ENCODE assay signal across 21 cellular contexts in genomic region chr1:57959727-57960300, GRCh38.
DNase-seq lines count a peak whose midpoint lies in the region; ATAC-seq, FAIRE-seq and TF ChIP-seq lines count a peak whose summit lies in the region.
"Had no signal": no experiment of that assay in that cellular context is flagged by ENCODE, and none has a peak within 500 bp of the region (broad histone marks: within the 10 kb centered on the region; RNA-seq: fewer than 3 reads in every experiment).

No MANE protein-coding gene starts in this region.

- peak; percentile 28; the same call in 1 of the 2 replicates for TF ChIP-seq RAD21 in SK-N-SH (IDR thresholded peaks at IDR 0.05; ENCODE audit: low read length)

- H2AFZ ChIP-seq in SK-N-SH (ENCODE audit: low read depth), result no peak overlapping the region
- H2AFZ ChIP-seq: GM23338 had no signal

- CTCF ChIA-PET in SK-N-SH (lab: Yijun Ruan, JAX), result interaction anchor here (1.0 to 1.5 kb wide), 2 partner anchors 8 to 16 kb away, joined by 3 to 5 read pairs; no protein-coding TSS in a partner anchor

- no peak overlapping the region for H3K27ac ChIP-seq in SK-N-SH (ENCODE audit: low read depth in 2 of 2, low read length in 1 of 2)
- H3K27ac ChIP-seq: 22Rv1, HL-60, SK-N-MC had no signal

- H3K27me3 ChIP-seq in SK-N-SH (ENCODE audit: insufficient read depth), result no peaks in the 10 kb centered on the region

- no peaks in the 10 kb centered on the region for H3K79me2 ChIP-seq in SK-N-SH (ENCODE audit: insufficient read depth)

- TF ChIP-seq EP300 in SK-N-SH (IDR thresholded peaks at IDR 0.05; ENCODE audit: borderline replicate concordance in 1 of 2, low read depth in 1 of 2, low read length in 1 of 2), result no peak

- peak; percentile 5 for FAIRE-seq in urothelium cell line (lab: Jason Lieb, UNC)
- FAIRE-seq: GM12878, RCC 7860 had no signal

- DNase-seq in SK-N-SH (peak; percentile 48), cerebellar nuclear complex (lab: John Stamatoyannopoulos, UW) (peak; percentile 88 to 92), medulla oblongata (ENCODE audit: extremely low spot score) (peak; percentile 35), urothelium cell line (ENCODE audit: low spot score) (no peak), GM13976 (ENCODE audit: low spot score) (no peak), left lobe of liver (ENCODE audit: low spot score) (no peak)
- DNase-seq: COR-L47; DMS153; IMR-90; NCI-H1417 treated with DMSO at 0.1 percent for 48 hours; NCI-H2029; NK-92 treated with Interleukin-12 subunit alpha and Interleukin-12 subunit beta, amount 100 ng/mL, for 24 hours had no signal

- H3K4me3 ChIP-seq in SK-N-SH (ENCODE audit: low read depth in 2 of 2, low read length in 1 of 2), result no peak overlapping the region
- H3K4me3 ChIP-seq: GM12878, GM23338, SK-N-MC had no signal

- TF ChIP-seq CTCF in SK-N-SH (IDR thresholded peaks at IDR 0.05) (no peak), GM13976 (IDR thresholded peaks at IDR 0.05; ENCODE audit: borderline replicate concordance, control extremely low read depth, extremely low read depth, insufficient read depth, missing control alignments) (no peak)

- peaks cover 0 to 4% of the 10 kb centered on the region in 2 experiments; a peak in 1 of 4 replicates for H3K4me1 ChIP-seq in SK-N-SH (ENCODE audit: control insufficient read depth in 1 of 2, insufficient read depth in 2 of 2, low read depth in 1 of 2, low read length in 1 of 2)

- no peaks in the 10 kb centered on the region for H3K9me2 ChIP-seq in SK-N-SH

- H3K9ac ChIP-seq in SK-N-SH, result no peak overlapping the region

- WGBS in SK-N-SH (ENCODE audit: low lambda C conversion rate), result 27% methylated on average over 8 of the region's 8 CpGs

- POLR2A ChIA-PET in SK-N-SH (lab: Yijun Ruan, JAX), result no interaction called here

- H3F3A ChIP-seq in SK-N-SH (replicated peaks; ENCODE audit: insufficient read depth), result no peaks in the 10 kb centered on the region

- ATAC-seq in SK-N-SH treated with all-trans-retinoic acid at 6 μM for 48 hours, result no peak; the same call in 2 of the 3 replicates
- no peak for ATAC-seq in left lobe of liver
- ATAC-seq in HG03135 (IDR thresholded peaks at IDR 0.05; ENCODE audit: unreplicated experiment), result no peak
- ATAC-seq: GM12878, GM23338, Right ventricle myocardium inferior had no signal

- in situ Hi-C loops in GM13976 (cut with MboI; ENCODE audit: low sequenced_read_pairs, unreplicated experiment), result no loop called here

- no peaks in the 10 kb centered on the region for H4K20me1 ChIP-seq in SK-N-SH (ENCODE audit: insufficient read depth)

- no peaks in the 10 kb centered on the region for H3K36me3 ChIP-seq in SK-N-SH (replicated peaks in 1 of 2; ENCODE audit: control insufficient read depth in 1 of 2, insufficient read depth in 2 of 2, low read length in 1 of 2)

- H3K9me3 ChIP-seq in SK-N-SH, result no peaks in the 10 kb centered on the region

- no peak overlapping the region for H3K4me2 ChIP-seq in SK-N-SH
- H3K4me2 ChIP-seq: GM23338 had no signal

TF ChIP-seq in SK-N-SH, 30 proteins besides CTCF, POLR2A, EP300 and RAD21:
- TF ChIP-seq YY1 (IDR thresholded peaks at IDR 0.05; ENCODE audit: low read depth), result no peak
- TF ChIP-seq RCOR1 (IDR thresholded peaks at IDR 0.05; ENCODE audit: low read length), result peak; percentile 32; the same call in 1 of the 2 replicates
- TF ChIP-seq GATA2 (CRISPR knock-in tag; IDR thresholded peaks at IDR 0.05), result peak; percentile 97
- TF ChIP-seq, protein P1, sequence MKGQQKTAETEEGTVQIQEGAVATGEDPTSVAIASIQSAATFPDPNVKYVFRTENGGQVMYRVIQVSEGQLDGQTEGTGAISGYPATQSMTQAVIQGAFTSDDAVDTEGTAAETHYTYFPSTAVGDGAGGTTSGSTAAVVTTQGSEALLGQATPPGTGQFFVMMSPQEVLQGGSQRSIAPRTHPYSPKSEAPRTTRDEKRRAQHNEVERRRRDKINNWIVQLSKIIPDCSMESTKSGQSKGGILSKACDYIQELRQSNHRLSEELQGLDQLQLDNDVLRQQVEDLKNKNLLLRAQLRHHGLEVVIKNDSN (IDR thresholded peaks at IDR 0.05; ENCODE audit: borderline replicate concordance, low read depth), result no peak
- no peak for TF ChIP-seq FOSL2 (IDR thresholded peaks at IDR 0.05; ENCODE audit: borderline replicate concordance, low read depth)
- TF ChIP-seq NFIC (IDR thresholded peaks at IDR 0.05; ENCODE audit: borderline replicate concordance), result no peak

TF ChIP-seq in SK-N-SH treated with all-trans-retinoic acid at 6 μM for 48 hours, 23 proteins besides CTCF, POLR2A, EP300 and RAD21:
- no peak for TF ChIP-seq ZFP3 (CRISPR knock-in tag; IDR thresholded peaks at IDR 0.05)
- TF ChIP-seq TSHZ2 (CRISPR knock-in tag; IDR thresholded peaks at IDR 0.05), result no peak
- no peak for TF ChIP-seq GLIS3 (CRISPR knock-in tag; IDR thresholded peaks at IDR 0.05)
- TF ChIP-seq, protein P2, sequence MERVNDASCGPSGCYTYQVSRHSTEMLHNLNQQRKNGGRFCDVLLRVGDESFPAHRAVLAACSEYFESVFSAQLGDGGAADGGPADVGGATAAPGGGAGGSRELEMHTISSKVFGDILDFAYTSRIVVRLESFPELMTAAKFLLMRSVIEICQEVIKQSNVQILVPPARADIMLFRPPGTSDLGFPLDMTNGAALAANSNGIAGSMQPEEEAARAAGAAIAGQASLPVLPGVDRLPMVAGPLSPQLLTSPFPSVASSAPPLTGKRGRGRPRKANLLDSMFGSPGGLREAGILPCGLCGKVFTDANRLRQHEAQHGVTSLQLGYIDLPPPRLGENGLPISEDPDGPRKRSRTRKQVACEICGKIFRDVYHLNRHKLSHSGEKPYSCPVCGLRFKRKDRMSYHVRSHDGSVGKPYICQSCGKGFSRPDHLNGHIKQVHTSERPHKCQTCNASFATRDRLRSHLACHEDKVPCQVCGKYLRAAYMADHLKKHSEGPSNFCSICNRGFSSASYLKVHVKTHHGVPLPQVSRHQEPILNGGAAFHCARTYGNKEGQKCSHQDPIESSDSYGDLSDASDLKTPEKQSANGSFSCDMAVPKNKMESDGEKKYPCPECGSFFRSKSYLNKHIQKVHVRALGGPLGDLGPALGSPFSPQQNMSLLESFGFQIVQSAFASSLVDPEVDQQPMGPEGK (CRISPR knock-in tag; IDR thresholded peaks at IDR 0.05; ENCODE audit: borderline replicate concordance), result no peak
- no peak for TF ChIP-seq ZNF70 (CRISPR knock-in tag; IDR thresholded peaks at IDR 0.05)

Comparison
In these comparisons a context has a peak if more than half of its experiments do, and no peak if none do; other contexts are left out.
1. DNase-seq: peak in SK-N-SH (single experiment), cerebellar nuclear complex (2 of 2) and medulla oblongata (single experiment); none in urothelium cell line (single experiment), GM13976 (single experiment) and left lobe of liver (single experiment).